Comparison of ENCODE assay signal across 12 cellular contexts in the genomic region with DNA sequence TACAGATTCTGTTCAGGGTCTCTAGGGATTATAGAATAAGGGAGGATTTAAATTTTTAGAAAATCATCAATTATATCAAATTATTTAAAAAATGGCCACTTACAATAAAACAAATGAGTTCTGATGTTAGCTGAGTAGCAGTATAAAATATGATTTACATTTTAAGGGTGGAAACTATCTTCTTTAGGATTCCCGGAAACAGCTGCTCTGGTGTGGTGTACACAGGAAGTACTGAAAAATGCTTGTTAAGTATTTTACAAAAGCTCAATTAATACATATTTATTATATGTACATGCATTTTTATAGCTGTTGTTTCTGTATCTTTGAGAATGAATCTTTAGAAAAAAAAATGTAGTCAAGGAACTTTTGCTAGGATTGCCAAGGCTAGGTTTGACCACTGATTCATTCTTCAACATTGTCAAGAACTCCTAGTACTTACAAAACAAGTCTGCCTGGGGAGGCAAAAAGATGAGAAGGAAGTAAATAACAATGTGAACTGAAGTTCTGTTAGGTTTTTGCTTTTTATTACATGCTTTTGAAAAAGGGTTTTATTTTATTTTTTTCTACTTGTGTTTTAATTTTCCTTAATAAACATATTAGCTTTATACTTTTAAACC. TPM values are rescaled to one million over a fixed set of nuclear protein-coding genes. Genes with fewer than 3 reads are reported as not detected.
DNase-seq lines count a peak whose midpoint lies in the region; ATAC-seq and TF ChIP-seq lines count a peak whose summit lies in the region.
"Had no signal": no experiment of that assay in that cellular context is flagged by ENCODE, and none has a peak within 500 bp of the region (broad histone marks: within the 10 kb centered on the region; RNA-seq: fewer than 3 reads in every experiment).

No MANE protein-coding gene starts in this region.

- DNase-seq in SK-N-SH (no peak), Panc1 (ENCODE audit: low read depth, low spot score) (no peak), dermis blood vessel endothelial cell (peak; percentile 43), osteocyte (ENCODE audit: extremely low spot score, unreplicated experiment) (no peak), coronary artery (ENCODE audit: low spot score) (no peak)
- DNase-seq: left colon, NCI-H2171 treated with DMSO at 0.1 percent for 48 hours had no signal

- no peak overlapping the region for H3K4me3 Mint-ChIP-seq in osteocyte (ENCODE audit: unreplicated experiment)

- in situ Hi-C loops in Panc1 (cut with HindIII; ENCODE audit: low pct_unique_long_range_greater_than_20kb, low sequenced_read_pairs): no loop called here

- intact Hi-C loops in Panc1 (cut with micrococcal nuclease; ENCODE audit: unreplicated experiment): loop anchor here (10.0 kb wide), 1 partner anchor 46 kb away; a partner anchor contains a TSS

- no peak overlapping the region for H3K4me3 ChIP-seq in SK-N-SH (ENCODE audit: low read depth in 2 of 2, low read length in 1 of 2)
- no peak overlapping the region for H3K4me3 ChIP-seq in Panc1 (ENCODE audit: low read depth in 2 of 2, low read length in 2 of 2)
- no peak overlapping the region for H3K4me3 ChIP-seq in coronary artery
- H3K4me3 ChIP-seq: SJSA1 had no signal

- TF ChIP-seq CTCF in SK-N-SH (IDR thresholded peaks at IDR 0.05) (no peak), Panc1 (IDR thresholded peaks at IDR 0.05) (no peak), osteocyte (IDR thresholded peaks at IDR 0.05) (no peak), coronary artery (IDR thresholded peaks at IDR 0.05) (no peak)

- no peak overlapping the region for H3K27ac ChIP-seq in SK-N-SH (ENCODE audit: low read depth in 2 of 2, low read length in 1 of 2)
- H3K27ac ChIP-seq in Panc1 (ENCODE audit: low read length): peak overlapping the region; percentile 66; the same call in 1 of the 2 replicates
- no peak overlapping the region for H3K27ac ChIP-seq in coronary artery
- H3K27ac ChIP-seq: 22Rv1, SJSA1 had no signal

- ATAC-seq in SK-N-SH treated with all-trans-retinoic acid at 6 μM for 48 hours (no peak), Panc1 (no peak), GM19324 (IDR thresholded peaks at IDR 0.05; ENCODE audit: low FRiP score, unreplicated experiment) (no peak), GM19463 (IDR thresholded peaks at IDR 0.05; ENCODE audit: unreplicated experiment) (no peak)
- ATAC-seq: left colon had no signal

- CTCF ChIA-PET in SK-N-SH (lab: Yijun Ruan, JAX) (interaction anchor here (2.5 kb wide), 1 partner anchor 79 kb away, joined by 5 read pairs; no protein-coding TSS in a partner anchor), Panc1 (lab: Charles Lee) (interaction anchor here (0.6 kb wide), 2 partner anchors 15 to 38 kb away, joined by 3 to 6 read pairs; no protein-coding TSS in a partner anchor)

- no peaks in the 10 kb centered on the region for H3K27me3 ChIP-seq in SK-N-SH (ENCODE audit: insufficient read depth)
- H3K27me3 ChIP-seq in Panc1 (ENCODE audit: control insufficient read depth, insufficient read depth, low read length): no peaks in the 10 kb centered on the region
- H3K27me3 ChIP-seq: SJSA1 had no signal

- TF ChIP-seq RAD21 in SK-N-SH (IDR thresholded peaks at IDR 0.05; ENCODE audit: low read length): no peak

- H3K36me3 Mint-ChIP-seq in osteocyte (ENCODE audit: unreplicated experiment): peaks cover 3% of the 10 kb centered on the region

- TF ChIP-seq EP300 in SK-N-SH (IDR thresholded peaks at IDR 0.05; ENCODE audit: borderline replicate concordance in 1 of 2, low read depth in 1 of 2, low read length in 1 of 2): no peak

- peak overlapping the region; percentile 37 for H3K27ac Mint-ChIP-seq in osteocyte (ENCODE audit: unreplicated experiment)

- H3F3A ChIP-seq in SK-N-SH (replicated peaks; ENCODE audit: insufficient read depth): peaks cover 9% of the 10 kb centered on the region

- 95% methylated on average over 1 of the region's 1 CpG for WGBS in SK-N-SH (ENCODE audit: low lambda C conversion rate)

- peaks cover 30% of the 10 kb centered on the region for H3K4me1 Mint-ChIP-seq in osteocyte (ENCODE audit: unreplicated experiment)

- no TSS peak for BruUV-seq in Panc1 (replicated peaks; lab: Mats Ljungman, UMichigan)

- no peaks in the 10 kb centered on the region for H4K20me1 ChIP-seq in SK-N-SH (ENCODE audit: insufficient read depth)

- no peaks in the 10 kb centered on the region for H3K9me3 ChIP-seq in SK-N-SH
- no peaks in the 10 kb centered on the region for H3K9me3 ChIP-seq in Panc1 (ENCODE audit: control insufficient read depth, insufficient read depth, low read depth, low read length)
- H3K9me3 ChIP-seq: SJSA1 had no signal

- no peaks in the 10 kb centered on the region for H3K27me3 Mint-ChIP-seq in osteocyte (ENCODE audit: unreplicated experiment)

- no peaks in the 10 kb centered on the region for H3K9me2 ChIP-seq in SK-N-SH

- POLR2A ChIA-PET in SK-N-SH (lab: Yijun Ruan, JAX) (no interaction called here), Panc1 (lab: Charles Lee) (no interaction called here)

- H3K9ac ChIP-seq in SK-N-SH: no peak overlapping the region

- no peaks in the 10 kb centered on the region for H3K79me2 ChIP-seq in SK-N-SH (ENCODE audit: insufficient read depth)

- no peak overlapping the region for H3K4me2 ChIP-seq in SK-N-SH

- H3K9me3 Mint-ChIP-seq in osteocyte (ENCODE audit: unreplicated experiment): peaks cover 8% of the 10 kb centered on the region

- H2AFZ ChIP-seq in SK-N-SH (ENCODE audit: low read depth): 0 out of 2 replicates have a peak overlapping the region, but pooled peaks have one; percentile 17

- H3K36me3 ChIP-seq in SK-N-SH (replicated peaks in 1 of 2; ENCODE audit: control insufficient read depth in 1 of 2, insufficient read depth in 2 of 2, low read length in 1 of 2) (no peaks in the 10 kb centered on the region), Panc1 (ENCODE audit: control insufficient read depth, insufficient read depth, low read length) (no peaks in the 10 kb centered on the region)
- H3K36me3 ChIP-seq: SJSA1 had no signal

- peaks cover 2 to 22% of the 10 kb centered on the region in 2 experiments; a peak in 2 of 4 replicates for H3K4me1 ChIP-seq in SK-N-SH (ENCODE audit: control insufficient read depth in 1 of 2, insufficient read depth in 2 of 2, low read depth in 1 of 2, low read length in 1 of 2)
- peaks cover 10% of the 10 kb centered on the region for H3K4me1 ChIP-seq in Panc1 (ENCODE audit: control insufficient read depth, insufficient read depth, low read length)

TF ChIP-seq in SK-N-SH, 30 proteins besides CTCF, POLR2A, EP300 and RAD21 (continues in another document):
- TF ChIP-seq, protein P1, sequence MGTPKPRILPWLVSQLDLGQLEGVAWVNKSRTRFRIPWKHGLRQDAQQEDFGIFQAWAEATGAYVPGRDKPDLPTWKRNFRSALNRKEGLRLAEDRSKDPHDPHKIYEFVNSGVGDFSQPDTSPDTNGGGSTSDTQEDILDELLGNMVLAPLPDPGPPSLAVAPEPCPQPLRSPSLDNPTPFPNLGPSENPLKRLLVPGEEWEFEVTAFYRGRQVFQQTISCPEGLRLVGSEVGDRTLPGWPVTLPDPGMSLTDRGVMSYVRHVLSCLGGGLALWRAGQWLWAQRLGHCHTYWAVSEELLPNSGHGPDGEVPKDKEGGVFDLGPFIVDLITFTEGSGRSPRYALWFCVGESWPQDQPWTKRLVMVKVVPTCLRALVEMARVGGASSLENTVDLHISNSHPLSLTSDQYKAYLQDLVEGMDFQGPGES (IDR thresholded peaks at IDR 0.05; ENCODE audit: low read depth, low read length): no peak
- TF ChIP-seq MEF2A (IDR thresholded peaks at IDR 0.05; ENCODE audit: borderline replicate concordance, low read depth) (no peak), POLR2AphosphoS5 (IDR thresholded peaks at IDR 0.05; ENCODE audit: low read depth, low read length) (no peak), TEAD4 (IDR thresholded peaks at IDR 0.05; ENCODE audit: borderline replicate concordance, insufficient read depth) (no peak)
- TF ChIP-seq, protein P2, sequence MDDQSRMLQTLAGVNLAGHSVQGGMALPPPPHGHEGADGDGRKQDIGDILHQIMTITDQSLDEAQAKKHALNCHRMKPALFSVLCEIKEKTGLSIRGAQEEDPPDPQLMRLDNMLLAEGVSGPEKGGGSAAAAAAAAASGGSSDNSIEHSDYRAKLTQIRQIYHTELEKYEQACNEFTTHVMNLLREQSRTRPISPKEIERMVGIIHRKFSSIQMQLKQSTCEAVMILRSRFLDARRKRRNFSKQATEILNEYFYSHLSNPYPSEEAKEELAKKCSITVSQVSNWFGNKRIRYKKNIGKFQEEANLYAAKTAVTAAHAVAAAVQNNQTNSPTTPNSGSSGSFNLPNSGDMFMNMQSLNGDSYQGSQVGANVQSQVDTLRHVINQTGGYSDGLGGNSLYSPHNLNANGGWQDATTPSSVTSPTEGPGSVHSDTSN (IDR thresholded peaks at IDR 0.05): no peak

TF ChIP-seq in SK-N-SH treated with all-trans-retinoic acid at 6 μM for 48 hours, 23 proteins besides CTCF, POLR2A, EP300 and RAD21:
- TF ChIP-seq, protein P3, sequence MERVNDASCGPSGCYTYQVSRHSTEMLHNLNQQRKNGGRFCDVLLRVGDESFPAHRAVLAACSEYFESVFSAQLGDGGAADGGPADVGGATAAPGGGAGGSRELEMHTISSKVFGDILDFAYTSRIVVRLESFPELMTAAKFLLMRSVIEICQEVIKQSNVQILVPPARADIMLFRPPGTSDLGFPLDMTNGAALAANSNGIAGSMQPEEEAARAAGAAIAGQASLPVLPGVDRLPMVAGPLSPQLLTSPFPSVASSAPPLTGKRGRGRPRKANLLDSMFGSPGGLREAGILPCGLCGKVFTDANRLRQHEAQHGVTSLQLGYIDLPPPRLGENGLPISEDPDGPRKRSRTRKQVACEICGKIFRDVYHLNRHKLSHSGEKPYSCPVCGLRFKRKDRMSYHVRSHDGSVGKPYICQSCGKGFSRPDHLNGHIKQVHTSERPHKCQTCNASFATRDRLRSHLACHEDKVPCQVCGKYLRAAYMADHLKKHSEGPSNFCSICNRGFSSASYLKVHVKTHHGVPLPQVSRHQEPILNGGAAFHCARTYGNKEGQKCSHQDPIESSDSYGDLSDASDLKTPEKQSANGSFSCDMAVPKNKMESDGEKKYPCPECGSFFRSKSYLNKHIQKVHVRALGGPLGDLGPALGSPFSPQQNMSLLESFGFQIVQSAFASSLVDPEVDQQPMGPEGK (CRISPR knock-in tag; IDR thresholded peaks at IDR 0.05; ENCODE audit: borderline replicate concordance): no peak
TF ChIP-seq in SK-N-SH treated with all-trans-retinoic acid at 6 μM for 48 hours: peak in this region for 0.

RNA-seq across cellular contexts. Expression of a gene that starts 48.0 kb away (rescaled TPM):
- polyA plus RNA-seq in SK-N-SH (2012; rRNA removed): 32.2 and 45.2 TPM in 2 replicates
- polyA plus RNA-seq in SK-N-SH (2012; cell fraction: cytosol; rRNA removed): 39.8 and 44.0 TPM in 2 replicates
- 21.8 and 24.4 TPM in 2 replicates for polyA plus RNA-seq in SK-N-SH (2012; cell fraction: nucleus; rRNA removed)
- total RNA-seq in Panc1 (2021; ENCODE audit: unreplicated experiment) (63.2 TPM), dermis blood vessel endothelial cell (64.7 and 66.6 TPM in 2 replicates), osteocyte (53.4 and 55.2 TPM in 2 replicates)
- 51.1 TPM for polyA plus RNA-seq in Panc1 (2012; ENCODE audit: insufficient read length)
